11 cellular contexts compared by ENCODE assay signal in the genomic region with DNA sequence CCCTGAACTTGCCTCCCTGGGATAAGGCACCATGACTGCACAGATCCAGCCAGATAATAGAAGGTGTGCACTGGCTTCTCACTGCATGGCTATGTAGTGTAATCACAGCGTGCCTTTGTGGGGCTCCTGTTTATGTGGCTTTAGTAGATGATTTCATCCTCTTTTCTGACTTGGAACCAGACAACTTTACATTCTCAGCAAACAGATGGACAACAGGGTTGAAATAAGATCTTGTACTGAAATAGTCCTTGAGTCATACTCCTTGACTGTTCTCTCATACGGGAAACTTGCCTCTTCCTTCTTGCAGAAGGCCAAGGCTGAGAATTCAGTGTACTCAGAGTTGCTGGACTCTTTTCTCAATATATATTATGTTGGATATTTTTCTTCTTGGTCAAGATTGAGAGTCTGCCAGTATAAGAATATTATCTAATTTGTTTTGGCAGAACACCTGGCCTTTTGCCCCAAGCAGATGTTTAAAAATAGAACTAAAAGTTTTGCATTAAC. TPM values are rescaled to one million over a fixed set of nuclear protein-coding genes. Genes with fewer than 3 reads are reported as not detected.
DNase-seq lines count a peak whose midpoint lies in the region; ATAC-seq and TF ChIP-seq lines count a peak whose summit lies in the region.
"Had no signal": no experiment of that assay in that cellular context is flagged by ENCODE, and none has a peak within 500 bp of the region (broad histone marks: within the 10 kb centered on the region; RNA-seq: fewer than 3 reads in every experiment).

No MANE protein-coding gene starts in this region.

- H3K27me3 ChIP-seq in brain microvascular endothelial cell (replicated peaks) (no peaks in the 10 kb centered on the region), tibial artery (no peaks in the 10 kb centered on the region)

- intact Hi-C loops in Right ventricle myocardium superior (cut with DNase I), result no loop called here
- intact Hi-C loops in Right ventricle myocardium inferior (cut with DNase I), result no loop called here
- intact Hi-C loops in tibial artery (cut with DNase I; ENCODE audit: low total_unique reads), result no loop called here

- peak overlapping the region; percentile 68 for H3K27ac ChIP-seq in brain microvascular endothelial cell
- H3K27ac ChIP-seq in tibial artery, result peak overlapping the region; percentile 51 to 54

- no peak overlapping the region for H3K4me3 ChIP-seq in brain microvascular endothelial cell (ENCODE audit: low read depth, low read length)
- H3K4me3 ChIP-seq in tibial artery, result no peak overlapping the region

- H3K36me3 ChIP-seq in brain microvascular endothelial cell (replicated peaks) (no peaks in the 10 kb centered on the region), tibial artery (no peaks in the 10 kb centered on the region)

- peak; percentile 15 for ATAC-seq in Right ventricle myocardium superior (ENCODE audit: poor library complexity)
- no peak for ATAC-seq in Right ventricle myocardium inferior
- ATAC-seq in GM18517 (IDR thresholded peaks at IDR 0.05; ENCODE audit: unreplicated experiment), result no peak

- TF ChIP-seq CTCF in brain microvascular endothelial cell (IDR thresholded peaks at IDR 0.05; ENCODE audit: low read depth, low read length, missing control alignments) (no peak), tibial artery (IDR thresholded peaks at IDR 0.05) (no peak), GM13976 (IDR thresholded peaks at IDR 0.05; ENCODE audit: borderline replicate concordance, control extremely low read depth, extremely low read depth, insufficient read depth, missing control alignments) (no peak)

- in situ Hi-C loops in brain microvascular endothelial cell (cut with HindIII; ENCODE audit: low pct_ligation_motif_present, low sequenced_read_pairs), result no loop called here
- in situ Hi-C loops in GM13976 (cut with MboI; ENCODE audit: low sequenced_read_pairs, unreplicated experiment), result no loop called here

- no peaks in the 10 kb centered on the region for H3K9me3 ChIP-seq in tibial artery

- DNase-seq in Right ventricle myocardium superior, result no peak
- DNase-seq in Right ventricle myocardium inferior (ENCODE audit: missing footprints), result no peak
- peak; percentile 84 for DNase-seq in brain microvascular endothelial cell
- DNase-seq in kidney glomerular epithelial cell (lab: John Stamatoyannopoulos, UW), result peak; percentile 65
- DNase-seq in tibial artery, result no peak
- no peak for DNase-seq in NK-92 treated with Interleukin-12 subunit alpha and Interleukin-12 subunit beta, amount 100 ng/mL, for 24 hours (lab: John Stamatoyannopoulos, UW)
- DNase-seq in GM13976 (ENCODE audit: low spot score), result no peak
- DNase-seq: NCI-H2171 treated with DMSO at 0.1 percent for 48 hours; stimulated activated CD4-positive, alpha-beta T cell treated with anti-CD3 and anti-CD28 coated beads, Interleukin-2, amount 100 ng/mL, for 24 hours; substantia nigra had no signal

- peaks cover 0 to 25% (median 11%) of the 10 kb centered on the region in 4 donors for H3K4me1 ChIP-seq in tibial artery

RNA-seq across cellular contexts. Expression of gene RNF144B, which starts 25.0 kb away (rescaled TPM):
- total RNA-seq in Right ventricle myocardium superior, result 17.1 TPM
- total RNA-seq in Right ventricle myocardium inferior, result 18.2 TPM

Comparison
In these comparisons a context has a peak if more than half of its experiments do, and no peak if none do; other contexts are left out.
1. DNase-seq: peak in brain microvascular endothelial cell (single experiment) and kidney glomerular epithelial cell (single experiment); none in Right ventricle myocardium superior (single experiment), Right ventricle myocardium inferior (single experiment), tibial artery (0 of 2), NK-92 treated with Interleukin-12 subunit alpha and Interleukin-12 subunit beta, amount 100 ng/mL, for 24 hours (single experiment) and GM13976 (single experiment).